30 cellular contexts compared by ENCODE assay signal in the genomic region with DNA sequence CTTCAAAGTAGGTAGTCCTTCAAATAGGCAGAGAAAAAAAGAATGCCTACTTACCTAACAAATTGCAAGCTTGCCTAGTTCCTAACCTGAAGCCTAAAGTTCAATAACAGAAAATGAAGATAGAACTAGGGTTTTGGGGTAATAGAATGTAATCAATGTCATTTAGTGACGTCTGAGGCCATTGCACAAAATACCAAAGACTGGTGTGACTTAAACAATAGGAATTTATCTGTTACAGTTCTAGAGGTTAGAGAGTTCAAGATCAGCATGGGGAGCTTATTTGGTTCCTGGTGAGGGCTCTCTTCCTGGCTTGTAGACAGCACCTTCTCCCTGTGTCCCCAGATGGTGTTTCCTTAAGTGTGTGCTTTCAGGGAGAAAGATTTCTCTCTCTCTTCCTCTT. TPM values are rescaled to one million over a fixed set of nuclear protein-coding genes. Genes with fewer than 3 reads are reported as not detected.
DNase-seq lines count a peak whose midpoint lies in the region; ATAC-seq, FAIRE-seq and TF ChIP-seq lines count a peak whose summit lies in the region.
"Had no signal": no experiment of that assay in that cellular context is flagged by ENCODE, and none has a peak within 500 bp of the region (broad histone marks: within the 10 kb centered on the region; RNA-seq: fewer than 3 reads in every experiment).

No MANE protein-coding gene starts in this region.

- peaks cover 5% of the 10 kb centered on the region for H3K27me3 Mint-ChIP-seq in T-helper 2 cell treated with Interferon-gamma antibody and Interleukin-4, amounts not matched to agents 5 μg/mL and 100 μg/mL, for 36 hours (ENCODE audit: low read depth)

- ATAC-seq in A549 (no peak), GM21447 (IDR thresholded peaks at IDR 0.05; ENCODE audit: unreplicated experiment) (no peak), SK-N-SH treated with all-trans-retinoic acid at 6 μM for 48 hours (no peak)
- ATAC-seq: activated CD4-positive, CD25-positive, alpha-beta regulatory T cell treated with anti-CD3 and anti-CD28 coated beads, Interleukin-2, amount 50 U/mL, for 24 hours; activated CD8-positive, alpha-beta T cell treated with anti-CD3 and anti-CD28 coated beads, Interleukin-2, amount 10 ng/mL, durations not matched to agents 7 days and 5 days; gastrocnemius medialis; stimulated activated naive CD8-positive, alpha-beta T cell treated with anti-CD3 and anti-CD28 coated beads, Interleukin-15, Interleukin-2, amounts not matched to agents 100 U/mL and 50 U/mL, for 24 hours had no signal

- H3K9me3 Mint-ChIP-seq in T-helper 2 cell treated with Interferon-gamma antibody and Interleukin-4, amounts not matched to agents 5 μg/mL and 100 μg/mL, for 36 hours, result no peaks in the 10 kb centered on the region

- H3K4me3 Mint-ChIP-seq in T-helper 2 cell treated with Interferon-gamma antibody and Interleukin-4, amounts not matched to agents 5 μg/mL and 100 μg/mL, for 36 hours, result no peak overlapping the region
- H3K4me3 Mint-ChIP-seq: activated CD8-positive, alpha-beta T cell treated with anti-CD3 and anti-CD28 coated beads, Interleukin-2, amount 10 ng/mL, durations not matched to agents 7 days and 5 days had no signal

- H3K4me3 ChIP-seq in A549, result no peak overlapping the region
- no peak overlapping the region for H3K4me3 ChIP-seq in astrocyte of the spinal cord (ENCODE audit: low read depth, low read length)
- H3K4me3 ChIP-seq in keratinocyte (ENCODE audit: control insufficient read depth in 2 of 3, extremely low read depth in 1 of 3, insufficient read depth in 2 of 3, low read depth in 1 of 3, low read length in 3 of 3), result no peak overlapping the region
- H3K4me3 ChIP-seq: adrenal gland, cardiac muscle cell, dorsolateral prefrontal cortex, gastrocnemius medialis, lung, spleen, tibial nerve had no signal

- H3K9me3 ChIP-seq in A549 (no peaks in the 10 kb centered on the region), keratinocyte (ENCODE audit: control insufficient read depth, low read depth, low read length) (no peaks in the 10 kb centered on the region)
- H3K9me3 ChIP-seq: adrenal gland, gastrocnemius medialis, neutrophil, spleen, tibial nerve had no signal

- no peaks in the 10 kb centered on the region for H3K36me3 Mint-ChIP-seq in T-helper 2 cell treated with Interferon-gamma antibody and Interleukin-4, amounts not matched to agents 5 μg/mL and 100 μg/mL, for 36 hours (ENCODE audit: low read depth)

- dilution Hi-C loops in keratinocyte (cut with MboI; ENCODE audit: extremely low pct_ligation_motif_present, low sequenced_read_pairs), result no loop called here

- WGBS in A549 (ENCODE audit: missing lambda C conversion rate), result 33% methylated on average over 1 of the region's 1 CpG

- H3K27ac Mint-ChIP-seq in T-helper 2 cell treated with Interferon-gamma antibody and Interleukin-4, amounts not matched to agents 5 μg/mL and 100 μg/mL, for 36 hours, result no peak overlapping the region
- H3K27ac Mint-ChIP-seq: activated CD8-positive, alpha-beta T cell treated with anti-CD3 and anti-CD28 coated beads, Interleukin-2, amount 10 ng/mL, durations not matched to agents 7 days and 5 days had no signal

- peak overlapping the region; percentile 84 to 99 for H3K27ac ChIP-seq in A549
- no peak overlapping the region for H3K27ac ChIP-seq in keratinocyte (ENCODE audit: control insufficient read depth, insufficient read depth, low read length)
- H3K27ac ChIP-seq: adrenal gland, C4-2B, cardiac muscle cell, dorsolateral prefrontal cortex, gastrocnemius medialis, KMS-11, neutrophil, spleen, tibial nerve had no signal

- peak overlapping the region; percentile 26; the same call in 1 of the 3 replicates for H3K4me2 ChIP-seq in A549
- H3K4me2 ChIP-seq in keratinocyte (ENCODE audit: control insufficient read depth, extremely low read depth, insufficient read depth, low read depth, low read length), result no peak overlapping the region
- H3K4me2 ChIP-seq: KMS-11 had no signal

- peaks cover 7% of the 10 kb centered on the region for H3K4me1 Mint-ChIP-seq in T-helper 2 cell treated with Interferon-gamma antibody and Interleukin-4, amounts not matched to agents 5 μg/mL and 100 μg/mL, for 36 hours (ENCODE audit: low read depth)

- POLR2A ChIA-PET in A549 (lab: Yijun Ruan, JAX), result no interaction called here

- no peak overlapping the region for H2AFZ ChIP-seq in keratinocyte (ENCODE audit: control insufficient read depth, low read length)

- CTCF ChIA-PET in A549 (lab: Yijun Ruan, JAX), result interaction anchor here (0.9 to 1.6 kb wide), 3 partner anchors 31 to 112 kb away, joined by 3 to 4 read pairs (median 3); no protein-coding TSS in a partner anchor

- no peaks in the 10 kb centered on the region for H3K79me2 ChIP-seq in keratinocyte (ENCODE audit: control insufficient read depth, insufficient read depth, low read length)

- TF ChIP-seq POLR2A in A549 (IDR thresholded peaks at IDR 0.05; ENCODE audit: low read length), result no peak

- DNase-seq in A549 (ENCODE audit: low read depth in 1 of 2, low spot score in 1 of 2) (peak in 1 of 2 experiments; percentile 47), HCEC 1CT (peak; percentile 89), astrocyte of the spinal cord (ENCODE audit: low read depth, low spot score) (peak; percentile 5), keratinocyte (ENCODE audit: low read depth, low spot score) (no peak), Kasumi-1 (lab: John Stamatoyannopoulos, UW) (no peak)
- no peak for DNase-seq in T-helper 2 cell treated with Interferon-gamma antibody and Interleukin-4, amounts not matched to agents 5 μg/mL and 100 μg/mL, for 36 hours (ENCODE audit: low spot score)
- DNase-seq: activated CD8-positive, alpha-beta T cell treated with anti-CD3 and anti-CD28 coated beads, Interleukin-2, amount 10 ng/mL, durations not matched to agents 7 days and 5 days; activated T-cell treated with anti-CD3 and anti-CD28 coated beads, Interleukin-2, amount 50 U/mL, for 1 hour; adrenal gland; dorsolateral prefrontal cortex; gastrocnemius medialis; islet precursor cell; NCI-H187; NCI-H748 treated with DMSO at 0.1 percent for 48 hours; SHP77; spleen; stimulated activated CD4-positive, alpha-beta T cell treated with anti-CD3 and anti-CD28 coated beads, Interleukin-4, amount 100 ng/mL, for 1 hour; stimulated activated naive CD8-positive, alpha-beta T cell treated with anti-CD3 and anti-CD28 coated beads, Interleukin-15, Interleukin-2, amounts not matched to agents 100 U/mL and 50 U/mL, for 24 hours had no signal

- no peaks in the 10 kb centered on the region for H4K20me1 ChIP-seq in keratinocyte (ENCODE audit: control insufficient read depth, extremely low read depth, insufficient read depth, low read length)

- in situ Hi-C loops in astrocyte of the spinal cord (cut with HindIII; ENCODE audit: low sequenced_read_pairs), result no loop called here

- no peaks in the 10 kb centered on the region for H3K36me3 ChIP-seq in keratinocyte (ENCODE audit: control insufficient read depth in 2 of 2, extremely low read depth in 1 of 2, insufficient read depth in 2 of 2, low read length in 2 of 2)
- H3K36me3 ChIP-seq: adrenal gland, cardiac muscle cell, gastrocnemius medialis, neutrophil, spleen, tibial nerve had no signal

- no peak overlapping the region for H3K9ac ChIP-seq in keratinocyte (ENCODE audit: control insufficient read depth, extremely low read depth, insufficient read depth, low read length)
- H3K9ac ChIP-seq: KMS-11 had no signal

- H3K9me1 ChIP-seq in keratinocyte (ENCODE audit: control insufficient read depth, extremely low read depth, insufficient read depth, low read length), result no peaks in the 10 kb centered on the region

- H3K4me1 ChIP-seq in A549 (peaks cover 50% of the 10 kb centered on the region), keratinocyte (ENCODE audit: control insufficient read depth, extremely low read depth, insufficient read depth, low read length) (peaks cover 29% of the 10 kb centered on the region)
- H3K4me1 ChIP-seq: adrenal gland had no signal

- no peak for TF ChIP-seq CTCF in A549 (IDR thresholded peaks at IDR 0.05)
- TF ChIP-seq CTCF in astrocyte of the spinal cord (IDR thresholded peaks at IDR 0.05; ENCODE audit: low read depth, low read length), result no peak
- TF ChIP-seq CTCF in keratinocyte (optimal IDR thresholded peaks at IDR 0.05 in 1 of 3, IDR thresholded peaks at IDR 0.05 in 1 of 3, conservative IDR thresholded peaks at IDR 0.05 in 1 of 3; ENCODE audit: extremely low read depth in 1 of 3, insufficient read depth in 2 of 3, low read length in 3 of 3), result no peak

- FAIRE-seq in A549 (lab: Jason Lieb, UNC) (no peak), keratinocyte (lab: Jason Lieb, UNC) (peak; percentile 29)
- FAIRE-seq: A204.1, GM18507, HTR-8/SVneo had no signal

- H3K27me3 ChIP-seq in keratinocyte (ENCODE audit: control insufficient read depth, extremely low read depth, insufficient read depth, low read length), result no peaks in the 10 kb centered on the region
- H3K27me3 ChIP-seq: adrenal gland, cardiac muscle cell, dorsolateral prefrontal cortex, gastrocnemius medialis, tibial nerve had no signal

- TF ChIP-seq EP300 in A549 (IDR thresholded peaks at IDR 0.05), result peak in 1 of 2 experiments; percentile 25; a peak in 1 of 5 replicates

- TF ChIP-seq RAD21 in A549 (conservative IDR thresholded peaks at IDR 0.05 in 1 of 2, IDR thresholded peaks at IDR 0.05 in 1 of 2), result no peak

TF ChIP-seq in A549, 52 proteins besides CTCF, POLR2A, EP300 and RAD21 (continues in another document):
- TF ChIP-seq GATA3 (IDR thresholded peaks at IDR 0.05; ENCODE audit: borderline replicate concordance), result peak; percentile 46; the same call in 1 of the 2 replicates
- peak in 1 of 2 experiments; percentile 65; a peak in 2 of 4 replicates for TF ChIP-seq CEBPB (IDR thresholded peaks at IDR 0.05)

TF ChIP-seq in SK-N-SH treated with all-trans-retinoic acid at 6 μM for 48 hours, 23 proteins besides CTCF, POLR2A, EP300 and RAD21 (continues in another document):
- no peak for TF ChIP-seq ARNTL (CRISPR knock-in tag; IDR thresholded peaks at IDR 0.05; ENCODE audit: borderline replicate concordance, low read depth)

RNA-seq across cellular contexts. Expression of a gene that starts 4.7 kb away (rescaled TPM):
- polyA plus RNA-seq in A549 (2011; rRNA removed), result 42.5 and 45.0 TPM in 2 replicates
- polyA plus RNA-seq in A549 (2012; cell fraction: cytosol; rRNA removed), result 31.4 and 37.2 TPM in 2 replicates
- polyA plus RNA-seq in A549 (2012; cell fraction: nucleus; rRNA removed), result 106 and 115 TPM in 2 replicates
- 56.9 to 69.2 TPM (median 61.4 TPM) in 3 replicates for polyA plus RNA-seq in A549 (2017; fragmentation: RNase III; extraction: RNeasy Plus Mini Kit Qiagen cat#74134 plus additional on column Dnase treatment)
- polyA minus RNA-seq in A549 (2011; rRNA and poly(A)+ RNA removed), result 121 and 124 TPM in 2 replicates
- polyA plus RNA-seq in keratinocyte, result 43.0 to 57.8 TPM (median 49.9 TPM) in 3 replicates
- 67.7 TPM for polyA plus RNA-seq in keratinocyte (2011; ENCODE audit: low read depth)
- 16.7 and 21.3 TPM in 2 replicates for polyA plus RNA-seq in keratinocyte (2011; cell fraction: cytosol; rRNA removed)
- 137 and 162 TPM in 2 replicates for polyA plus RNA-seq in keratinocyte (2011; cell fraction: nucleus; rRNA removed)
- 36.4 and 73.2 TPM in 2 replicates for polyA plus RNA-seq in keratinocyte (2012; ENCODE audit: low replicate concordance)
- polyA minus RNA-seq in keratinocyte, result 114 to 172 TPM (median 130 TPM) in 3 replicates
- polyA minus RNA-seq in keratinocyte (2011; cell fraction: cytosol; rRNA and poly(A)+ RNA removed), result 45.1 TPM
- 175 and 222 TPM in 2 replicates for polyA minus RNA-seq in keratinocyte (2011; cell fraction: nucleus; rRNA and poly(A)+ RNA removed)

Comparison
In these comparisons a context has a peak if more than half of its experiments do, and no peak if none do; other contexts are left out.
1. DNase-seq: peak in HCEC 1CT (single experiment) and astrocyte of the spinal cord (single experiment); none in keratinocyte (single experiment), Kasumi-1 (0 of 2) and T-helper 2 cell treated with Interferon-gamma antibody and Interleukin-4, amounts not matched to agents 5 μg/mL and 100 μg/mL, for 36 hours (single experiment).